ENCODE assay signal across 8 cellular contexts in the genomic region with DNA sequence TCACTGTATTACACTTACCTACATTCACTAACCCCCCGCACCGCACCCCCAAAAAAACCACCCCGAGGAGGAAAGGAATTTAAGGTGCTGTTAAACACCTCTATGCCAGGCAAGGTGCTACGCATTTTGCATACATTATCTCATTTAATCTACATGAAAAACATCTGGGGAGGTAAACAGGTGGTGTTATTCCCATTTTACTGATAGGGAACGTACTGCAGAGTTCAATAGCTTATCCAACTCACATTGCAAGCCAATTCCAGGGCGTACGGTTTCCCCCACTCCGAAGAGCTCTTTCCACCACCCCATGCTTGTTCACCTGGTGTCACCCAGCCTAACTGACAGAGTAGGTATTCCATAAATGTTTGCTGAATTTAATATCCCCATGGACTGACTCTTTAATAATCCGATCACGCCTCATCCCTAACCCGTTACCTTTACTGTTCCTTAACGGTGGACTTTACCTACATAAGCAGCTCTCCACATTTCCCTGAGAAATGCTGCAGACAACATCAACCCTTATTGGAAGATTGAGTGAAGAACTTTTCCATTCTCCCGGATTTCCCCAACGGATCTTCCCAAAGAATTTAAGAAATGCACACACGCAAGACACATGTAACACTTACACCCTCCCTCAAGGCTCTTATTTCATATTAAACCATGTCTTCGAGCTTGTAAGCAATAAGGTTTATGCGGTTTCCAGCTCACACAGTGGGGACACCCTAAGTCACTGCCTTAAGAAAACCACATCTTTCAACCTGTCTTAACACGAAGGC. TPM values are rescaled to one million over a fixed set of nuclear protein-coding genes. Genes with fewer than 3 reads are reported as not detected.
A peak's percentile ranks its signal among the peaks of the same experiment; 100 is the strongest.
DNase-seq lines count a peak whose midpoint lies in the region; ATAC-seq, FAIRE-seq and TF ChIP-seq lines count a peak whose summit lies in the region.

No MANE protein-coding gene starts in this region.

- peak overlapping the region; percentile 81 for H3K4me3 Mint-ChIP-seq in GM23338
- peak overlapping the region; percentile 68 for H3K4me3 Mint-ChIP-seq in T-helper 2 cell treated with Interferon-gamma antibody and Interleukin-4, amounts not matched to agents 5 μg/mL and 100 μg/mL, for 36 hours

- H4K20me1 ChIP-seq in GM23338 (replicated peaks; ENCODE audit: insufficient read depth) = peaks cover 25% of the 10 kb centered on the region

- H3K27me3 ChIP-seq in GM23338 (ENCODE audit: insufficient read depth) (peaks cover 19% of the 10 kb centered on the region), pancreas (no peaks in the 10 kb centered on the region)

- no peak overlapping the region for H2AFZ ChIP-seq in GM23338

- H3K36me3 Mint-ChIP-seq in GM23338 (ENCODE audit: low read depth) = peaks cover 5% of the 10 kb centered on the region; the same call in 1 of the 3 replicates
- H3K36me3 Mint-ChIP-seq in T-helper 2 cell treated with Interferon-gamma antibody and Interleukin-4, amounts not matched to agents 5 μg/mL and 100 μg/mL, for 36 hours (ENCODE audit: low read depth) = peaks cover 9% of the 10 kb centered on the region

- H3K4me1 ChIP-seq in GM23338 (ENCODE audit: insufficient read depth) (peaks cover 32% of the 10 kb centered on the region), pancreas (peaks cover 0 to 17% (median 5%) of the 10 kb centered on the region in 3 donors)

- H3K27me3 Mint-ChIP-seq in GM23338 (ENCODE audit: insufficient read depth, low read depth, poor library complexity) = peaks cover 12% of the 10 kb centered on the region
- peaks cover 61% of the 10 kb centered on the region for H3K27me3 Mint-ChIP-seq in T-helper 2 cell treated with Interferon-gamma antibody and Interleukin-4, amounts not matched to agents 5 μg/mL and 100 μg/mL, for 36 hours (ENCODE audit: low read depth)

- DNase-seq in AG08396 (ENCODE audit: low spot score) = peak; percentile 44
- DNase-seq in GM23338 (ENCODE audit: low spot score) = peak; percentile 33
- no peak for DNase-seq in T-helper 2 cell treated with Interferon-gamma antibody and Interleukin-4, amounts not matched to agents 5 μg/mL and 100 μg/mL, for 36 hours (ENCODE audit: low spot score)
- DNase-seq in fibroblast of gingiva (ENCODE audit: low read depth) = peak; percentile 77
- DNase-seq in pancreas = no peak

- no peak for ATAC-seq in GM23338
- peak in 3 of 4 donors; percentile 0 to 9 (median 8) for ATAC-seq in pancreas
- no peak for ATAC-seq in HG03354 (IDR thresholded peaks at IDR 0.05; ENCODE audit: poor library complexity, severe bottlenecking, unreplicated experiment)
- no peak for ATAC-seq in HG03108 (IDR thresholded peaks at IDR 0.05; ENCODE audit: unreplicated experiment)
- ATAC-seq in HG03025 (IDR thresholded peaks at IDR 0.05; ENCODE audit: low FRiP score, unreplicated experiment) = no peak

- H3K79me2 ChIP-seq in GM23338 (replicated peaks; ENCODE audit: insufficient read depth) = peaks cover 50% of the 10 kb centered on the region

- FAIRE-seq in pancreas (lab: Jason Lieb, UNC) = no peak

- H3K9me3 ChIP-seq in pancreas = no peaks in the 10 kb centered on the region

- WGBS in pancreas, 2 donors = 2 to 3% methylated on average over 18 of the region's 18 CpGs

- intact Hi-C loops in pancreas (cut with DNase I) = no loop called here

- H3K9me2 ChIP-seq in GM23338 (ENCODE audit: insufficient read depth) = no peaks in the 10 kb centered on the region

- no peak for TF ChIP-seq CTCF in GM23338 (conservative IDR thresholded peaks at IDR 0.05; ENCODE audit: low read depth in 2 of 2)
- TF ChIP-seq CTCF in pancreas (IDR thresholded peaks at IDR 0.05) = no peak

- H3F3A ChIP-seq in GM23338 (replicated peaks; ENCODE audit: low read depth) = peaks cover 10% of the 10 kb centered on the region; the same call in 1 of the 2 replicates

- H3K4me3 ChIP-seq in GM23338 (peak overlapping the region; percentile 87), pancreas (peak overlapping the region in 3 of 4 donors; percentile 95 to 97 (median 97))

- no peak overlapping the region for H3K27ac Mint-ChIP-seq in GM23338
- no peak overlapping the region for H3K27ac Mint-ChIP-seq in T-helper 2 cell treated with Interferon-gamma antibody and Interleukin-4, amounts not matched to agents 5 μg/mL and 100 μg/mL, for 36 hours

- H3K36me3 ChIP-seq in GM23338 (ENCODE audit: insufficient read depth) (0 out of 2 replicates have a peak, but pooled peaks cover 2% of the 10 kb centered on the region), pancreas (no peaks in the 10 kb centered on the region)

- no peak overlapping the region for H3K27ac ChIP-seq in GM23338 (ENCODE audit: low read depth)
- H3K27ac ChIP-seq in pancreas = peak overlapping the region in 2 of 4 donors; percentile 37 to 93

- H3K9me3 Mint-ChIP-seq in GM23338 = peaks cover 9% of the 10 kb centered on the region
- peaks cover 20% of the 10 kb centered on the region for H3K9me3 Mint-ChIP-seq in T-helper 2 cell treated with Interferon-gamma antibody and Interleukin-4, amounts not matched to agents 5 μg/mL and 100 μg/mL, for 36 hours

- H3K4me1 Mint-ChIP-seq in GM23338 = peaks cover 33% of the 10 kb centered on the region; the same call in 2 of the 3 replicates
- peaks cover 17% of the 10 kb centered on the region for H3K4me1 Mint-ChIP-seq in T-helper 2 cell treated with Interferon-gamma antibody and Interleukin-4, amounts not matched to agents 5 μg/mL and 100 μg/mL, for 36 hours (ENCODE audit: low read depth)

- H3K4me2 ChIP-seq in GM23338 = peak overlapping the region; percentile 88

TF ChIP-seq in GM23338, 12 proteins besides CTCF, POLR2A, EP300 and RAD21 (continues in another document):
- TF ChIP-seq EZH2phosphoT487 (IDR thresholded peaks at IDR 0.05; ENCODE audit: unreplicated experiment) = no peak
- TF ChIP-seq NANOG (IDR thresholded peaks at IDR 0.05; ENCODE audit: borderline replicate concordance) = no peak
- TF ChIP-seq, protein P1, sequence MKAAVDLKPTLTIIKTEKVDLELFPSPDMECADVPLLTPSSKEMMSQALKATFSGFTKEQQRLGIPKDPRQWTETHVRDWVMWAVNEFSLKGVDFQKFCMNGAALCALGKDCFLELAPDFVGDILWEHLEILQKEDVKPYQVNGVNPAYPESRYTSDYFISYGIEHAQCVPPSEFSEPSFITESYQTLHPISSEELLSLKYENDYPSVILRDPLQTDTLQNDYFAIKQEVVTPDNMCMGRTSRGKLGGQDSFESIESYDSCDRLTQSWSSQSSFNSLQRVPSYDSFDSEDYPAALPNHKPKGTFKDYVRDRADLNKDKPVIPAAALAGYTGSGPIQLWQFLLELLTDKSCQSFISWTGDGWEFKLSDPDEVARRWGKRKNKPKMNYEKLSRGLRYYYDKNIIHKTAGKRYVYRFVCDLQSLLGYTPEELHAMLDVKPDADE (IDR thresholded peaks at IDR 0.05) = no peak

RNA-seq across cellular contexts. Expression of gene RAPH1, which starts 1.2 kb away (rescaled TPM):
- 36.2 and 39.1 TPM in 2 replicates for total RNA-seq in GM23338 (2014; rRNA removed; shearing (Covaris generic))
- polyA plus RNA-seq in GM23338 (2016; fragmentation: Nextera tagmentation; extraction: Ambion mirVana) (5.0 and 6.6 TPM in 2 replicates), pancreas (1 to 10 TPM; 2.3 to 3.7 TPM)
- total RNA-seq in pancreas = 10 to 100 TPM in 5 of 6 donors, 1 to 10 TPM in 1; 7.6 to 19.2 (median 13.7) TPM

Comparison
In these comparisons a context has a peak if more than half of its experiments do, and no peak if none do; other contexts are left out.
1. DNase-seq: peak in AG08396 (single experiment), GM23338 (single experiment) and fibroblast of gingiva (single experiment); none in T-helper 2 cell treated with Interferon-gamma antibody and Interleukin-4, amounts not matched to agents 5 μg/mL and 100 μg/mL, for 36 hours (single experiment) and pancreas (0 of 6).
2. ATAC-seq: peak in pancreas (3 of 4); none in GM23338 (single experiment), HG03354 (single experiment), HG03108 (single experiment) and HG03025 (single experiment).